In genomic region chr11:14262271-14262846, GRCh38 we compare ENCODE assay signal across 2 cellular contexts.
TF ChIP-seq lines count a peak whose summit lies in the region.

No MANE protein-coding gene starts in this region.

TF ChIP-seq in SK-N-SH treated with all-trans-retinoic acid at 6 μM for 48 hours, 23 proteins besides CTCF, POLR2A, EP300 and RAD21:
- no peak for TF ChIP-seq POU6F1 (CRISPR knock-in tag; IDR thresholded peaks at IDR 0.05; ENCODE audit: borderline replicate concordance, low read depth)
- no peak for TF ChIP-seq ARNTL (CRISPR knock-in tag; IDR thresholded peaks at IDR 0.05; ENCODE audit: borderline replicate concordance, low read depth)
- no peak for TF ChIP-seq ZNF70 (CRISPR knock-in tag; IDR thresholded peaks at IDR 0.05)
- no peak for TF ChIP-seq GLIS3 (CRISPR knock-in tag; IDR thresholded peaks at IDR 0.05)
- TF ChIP-seq PATZ1 (CRISPR knock-in tag; IDR thresholded peaks at IDR 0.05; ENCODE audit: borderline replicate concordance), result no peak
- no peak for TF ChIP-seq ZC3H10 (CRISPR knock-in tag; IDR thresholded peaks at IDR 0.05)
- TF ChIP-seq TSHZ2 (CRISPR knock-in tag; IDR thresholded peaks at IDR 0.05), result no peak
- no peak for TF ChIP-seq OSR1 (CRISPR knock-in tag; IDR thresholded peaks at IDR 0.05)
- no peak for TF ChIP-seq CSRNP3 (CRISPR knock-in tag; IDR thresholded peaks at IDR 0.05)
- no peak for TF ChIP-seq ESRRG (CRISPR knock-in tag; IDR thresholded peaks at IDR 0.05)
- no peak for TF ChIP-seq CSDC2 (CRISPR knock-in tag; IDR thresholded peaks at IDR 0.05)
- TF ChIP-seq ZFP30 (CRISPR knock-in tag; IDR thresholded peaks at IDR 0.05), result no peak
TF ChIP-seq in SK-N-SH treated with all-trans-retinoic acid at 6 μM for 48 hours: peak in this region for 0.

TF ChIP-seq in H1, 55 proteins besides CTCF, POLR2A, EP300 and RAD21 (continued from another document):
- no peak for TF ChIP-seq CBX8 (IDR thresholded peaks at IDR 0.05; ENCODE audit: borderline replicate concordance, low read depth, low read length)
- no peak for TF ChIP-seq USF2 (IDR thresholded peaks at IDR 0.05; ENCODE audit: low read length)
- peak; percentile 4 for TF ChIP-seq CHD7 (IDR thresholded peaks at IDR 0.05; ENCODE audit: insufficient replicate concordance, low read length)
- TF ChIP-seq NRF1 (IDR thresholded peaks at IDR 0.05; ENCODE audit: low read depth, low read length), result no peak
- peak; percentile 85 for TF ChIP-seq GTF2F1 (IDR thresholded peaks at IDR 0.05; ENCODE audit: borderline replicate concordance, low read depth, low read length)
- no peak for TF ChIP-seq CEBPB (IDR thresholded peaks at IDR 0.05; ENCODE audit: low read depth, low read length)
- no peak for TF ChIP-seq RFX5 (IDR thresholded peaks at IDR 0.05; ENCODE audit: borderline replicate concordance, low read depth, low read length)
- TF ChIP-seq E2F6 (IDR thresholded peaks at IDR 0.05), result peak; percentile 72
